Comparison of ENCODE assay signal across 19 cellular contexts in genomic region chr4:123862812-123863211, GRCh38.
"Had no signal": no experiment of that assay in that cellular context is flagged by ENCODE, and none has a peak within 500 bp of the region (broad histone marks: within the 10 kb centered on the region; RNA-seq: fewer than 3 reads in every experiment).

No MANE protein-coding gene starts in this region.

- H3K9me3 ChIP-seq: MG63 had no signal

- ATAC-seq: HepG2 had no signal

- H3K4me3 ChIP-seq: MG63 had no signal

- H3K36me3 ChIP-seq: MG63 had no signal

- DNase-seq: IMR-90, Karpas-422, KG1, MG63, NCI-H1092, NCI-H1105 treated with DMSO at 0.1 percent for 48 hours, NCI-H1417 treated with DMSO at 0.1 percent for 48 hours, NCI-H146, NCI-H1694 treated with DMSO at 0.1 percent for 48 hours, NCI-H1930, NCI-H2081, NCI-H2107, NCI-H2227 treated with DMSO at 0.1 percent for 48 hours, NCI-H524 treated with DMSO at 0.1 percent for 48 hours, NCI-H69, NCI-H774, RPMI8226, SHP77 had no signal

- H3K27me3 ChIP-seq: MG63 had no signal
